In the genomic region with DNA sequence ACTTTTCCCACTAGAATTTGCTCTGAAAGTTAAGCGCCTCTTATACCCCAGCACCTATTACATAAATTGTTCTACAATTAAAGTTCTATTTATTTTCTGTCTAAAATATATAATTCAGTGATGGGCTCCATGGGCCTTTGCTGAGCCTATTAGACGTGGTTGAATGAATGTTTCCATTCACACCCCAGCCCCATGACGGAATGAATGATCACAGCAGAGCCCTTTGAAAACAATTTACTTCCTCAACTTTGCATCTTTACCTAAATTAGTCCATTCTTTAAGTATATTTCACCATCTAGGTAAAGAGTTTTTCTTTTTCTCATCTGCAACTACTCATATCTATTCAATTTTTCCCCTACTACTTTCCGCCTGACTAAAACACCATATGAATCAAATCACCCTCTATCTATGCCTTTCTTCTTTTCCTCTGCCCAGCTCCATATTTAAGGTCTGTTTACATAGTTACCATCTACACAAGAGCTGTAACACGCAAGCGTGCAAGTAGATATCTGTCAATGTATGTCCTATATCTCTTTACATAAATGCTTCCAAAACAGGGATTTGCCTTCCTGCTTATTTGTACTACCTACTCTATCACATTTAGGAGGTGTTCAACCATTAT, we compare ENCODE assay signal across 18 cellular contexts.
"Had no signal": no experiment of that assay in that cellular context is flagged by ENCODE, and none has a peak within 500 bp of the region (broad histone marks: within the 10 kb centered on the region; RNA-seq: fewer than 3 reads in every experiment).

No MANE protein-coding gene starts in this region.

- H3K79me2 ChIP-seq: hepatocyte had no signal

- ATAC-seq: gastroesophageal sphincter; left cardiac atrium; natural killer cell; stimulated activated naive CD8-positive, alpha-beta T cell treated with anti-CD3 and anti-CD28 coated beads, Interleukin-15, Interleukin-2, amounts not matched to agents 100 U/mL and 50 U/mL, for 24 hours had no signal

- H3K36me3 ChIP-seq: esophagus squamous epithelium, gastroesophageal sphincter, neural progenitor cell, ovary, right atrium auricular region, sigmoid colon, suprapubic skin, thyroid gland had no signal

- H3K27me3 ChIP-seq: esophagus squamous epithelium, gastroesophageal sphincter, hepatocyte, neural progenitor cell, ovary, right atrium auricular region, sigmoid colon, suprapubic skin, thyroid gland had no signal

- H3K27ac ChIP-seq: esophagus squamous epithelium, hepatocyte, neural progenitor cell, ovary, skin epidermis, suprapubic skin, thyroid gland had no signal

- H3K4me1 ChIP-seq: thyroid gland had no signal

- H3K9ac ChIP-seq: neural progenitor cell had no signal

- DNase-seq: esophagus squamous epithelium; foreskin fibroblast; glutamatergic neuron; kidney; left cardiac atrium; natural killer cell; nucleus accumbens; ovary; sigmoid colon; stimulated activated CD4-positive, alpha-beta T cell treated with anti-CD3 and anti-CD28 coated beads, Interleukin-2, amount 100 ng/mL, for 48 hours; stimulated activated naive CD8-positive, alpha-beta T cell treated with anti-CD3 and anti-CD28 coated beads, Interleukin-15, Interleukin-2, amounts not matched to agents 100 U/mL and 50 U/mL, for 24 hours; thyroid gland had no signal

- H3K4me2 ChIP-seq: hepatocyte, neural progenitor cell had no signal

- H3K9me3 ChIP-seq: esophagus squamous epithelium, gastroesophageal sphincter, ovary, right atrium auricular region, sigmoid colon, suprapubic skin, thyroid gland had no signal

- H2AFZ ChIP-seq: hepatocyte, neural progenitor cell had no signal

- H3K4me3 ChIP-seq: esophagus squamous epithelium, gastroesophageal sphincter, hepatocyte, neural progenitor cell, ovary, sigmoid colon, skin epidermis, suprapubic skin, thyroid gland had no signal
